ENCODE assay signal across 32 cellular contexts in genomic region chr1:165508291-165508690, GRCh38. TPM values are rescaled to one million over a fixed set of nuclear protein-coding genes. Genes with fewer than 3 reads are reported as not detected.
"Had no signal": no experiment of that assay in that cellular context is flagged by ENCODE, and none has a peak within 500 bp of the region (broad histone marks: within the 10 kb centered on the region; RNA-seq: fewer than 3 reads in every experiment).

No MANE protein-coding gene starts in this region.

- H3K4me1 ChIP-seq: breast epithelium, left lung, sigmoid colon, transverse colon had no signal

- DNase-seq: activated CD4-positive, alpha-beta T cell treated with anti-CD3 and anti-CD28 coated beads for 1 hour; activated CD4-positive, alpha-beta T cell treated with anti-CD3 and anti-CD28 coated beads, Interleukin-2, amount 50 U/mL, for 1 hour; activated naive CD4-positive, alpha-beta T cell treated with Interleukin-2 at 50 U/mL for 16 hours; activated naive CD8-positive, alpha-beta T cell treated with anti-CD3 and anti-CD28 coated beads, Interleukin-2, amount 10 ng/mL, durations not matched to agents 7 days and 5 days; activated T-cell treated with anti-CD3 and anti-CD28 coated beads, Interleukin-2, amount 50 U/mL, for 4 hours; amniotic stem cell; effector memory CD4-positive, alpha-beta T cell; foreskin melanocyte; glutamatergic neuron; immature natural killer cell; kidney glomerular epithelial cell; left lung; naive thymus-derived CD4-positive, alpha-beta T cell; occipital lobe; retina; sigmoid colon; stimulated activated CD4-positive, alpha-beta T cell treated with anti-CD3 and anti-CD28 coated beads, Interleukin-15, amount 100 ng/mL, for 24 hours; transverse colon had no signal

- H3K27me3 ChIP-seq: breast epithelium, hepatocyte, left lung, sigmoid colon, transverse colon had no signal

- H3K27ac Mint-ChIP-seq: activated naive CD8-positive, alpha-beta T cell treated with anti-CD3 and anti-CD28 coated beads, Interleukin-2, amount 10 ng/mL, durations not matched to agents 7 days and 5 days; activated T-helper 2 cell treated with anti-CD3 and anti-CD28 coated beads, Interferon-gamma antibody, Interleukin-2, Interleukin-4, amounts not matched to agents 10 μg/mL and 5 μg/mL and 100 μg/mL, durations not matched to agents 14 hours and 24 hours and 36 hours; immature natural killer cell; naive thymus-derived CD4-positive, alpha-beta T cell; stimulated activated memory B cell treated with anti-CD40 and anti-IgM and Interleukin-4, amounts not matched to agents 10 μg/mL and 1 μg/mL and 100 μg/mL, for 72 hours had no signal

- ATAC-seq: activated T-cell treated with anti-CD3 and anti-CD28 coated beads, Interleukin-2, amount 50 U/mL, for 4 hours; left lung; naive thymus-derived CD4-positive, alpha-beta T cell; stimulated activated memory B cell treated with anti-CD40 and anti-IgM and Interleukin-4, amounts not matched to agents 10 μg/mL and 1 μg/mL and 100 μg/mL, for 72 hours had no signal

- H3K4me3 ChIP-seq: breast epithelium, hepatocyte, left lung, lung, sigmoid colon, smooth muscle cell, transverse colon had no signal

- H3K36me3 ChIP-seq: breast epithelium, left lung, sigmoid colon, transverse colon had no signal

- H3K27ac ChIP-seq: breast epithelium, hepatocyte, left lung, sigmoid colon, transverse colon, VCaP had no signal

- H3K4me3 Mint-ChIP-seq: activated naive CD8-positive, alpha-beta T cell treated with anti-CD3 and anti-CD28 coated beads, Interleukin-2, amount 10 ng/mL, durations not matched to agents 7 days and 5 days; activated T-cell treated with anti-CD3 and anti-CD28 coated beads, Interleukin-2, amount 50 U/mL, for 4 hours; central memory CD8-positive, alpha-beta T cell; immature natural killer cell; naive thymus-derived CD4-positive, alpha-beta T cell; neural crest cell; stimulated activated memory B cell treated with anti-CD40 and anti-IgM and Interleukin-4, amounts not matched to agents 10 μg/mL and 1 μg/mL and 100 μg/mL, for 72 hours had no signal

- H3K79me2 ChIP-seq: hepatocyte had no signal

- H2AFZ ChIP-seq: hepatocyte had no signal

- H3K4me1 Mint-ChIP-seq: activated naive CD8-positive, alpha-beta T cell treated with anti-CD3 and anti-CD28 coated beads, Interleukin-2, amount 10 ng/mL, durations not matched to agents 7 days and 5 days; central memory CD8-positive, alpha-beta T cell; immature natural killer cell; naive thymus-derived CD4-positive, alpha-beta T cell; stimulated activated memory B cell treated with anti-CD40 and anti-IgM and Interleukin-4, amounts not matched to agents 10 μg/mL and 1 μg/mL and 100 μg/mL, for 72 hours had no signal

- H3K27me3 Mint-ChIP-seq: stimulated activated memory B cell treated with anti-CD40 and anti-IgM and Interleukin-4, amounts not matched to agents 10 μg/mL and 1 μg/mL and 100 μg/mL, for 72 hours had no signal

- H3K4me2 ChIP-seq: hepatocyte, smooth muscle cell had no signal

- H3K36me3 Mint-ChIP-seq: activated naive CD8-positive, alpha-beta T cell treated with anti-CD3 and anti-CD28 coated beads, Interleukin-2, amount 10 ng/mL, durations not matched to agents 7 days and 5 days; immature natural killer cell; naive thymus-derived CD4-positive, alpha-beta T cell; stimulated activated memory B cell treated with anti-CD40 and anti-IgM and Interleukin-4, amounts not matched to agents 10 μg/mL and 1 μg/mL and 100 μg/mL, for 72 hours had no signal

- H3K9me3 Mint-ChIP-seq: activated naive CD8-positive, alpha-beta T cell treated with anti-CD3 and anti-CD28 coated beads, Interleukin-2, amount 10 ng/mL, durations not matched to agents 7 days and 5 days; activated T-cell treated with anti-CD3 and anti-CD28 coated beads, Interleukin-2, amount 50 U/mL, for 4 hours; activated T-helper 2 cell treated with anti-CD3 and anti-CD28 coated beads, Interferon-gamma antibody, Interleukin-2, Interleukin-4, amounts not matched to agents 10 μg/mL and 5 μg/mL and 100 μg/mL, durations not matched to agents 14 hours and 24 hours and 36 hours; central memory CD8-positive, alpha-beta T cell; immature natural killer cell; stimulated activated memory B cell treated with anti-CD40 and anti-IgM and Interleukin-4, amounts not matched to agents 10 μg/mL and 1 μg/mL and 100 μg/mL, for 72 hours had no signal

- H3K9me3 ChIP-seq: breast epithelium, sigmoid colon, transverse colon had no signal

RNA-seq across cellular contexts. Expression of gene LRRC52, which starts 35.5 kb away (rescaled TPM):
- total RNA-seq: activated naive CD8-positive, alpha-beta T cell treated with anti-CD3 and anti-CD28 coated beads, Interleukin-2, amount 10 ng/mL, durations not matched to agents 7 days and 5 days; activated T-cell treated with anti-CD3 and anti-CD28 coated beads, Interleukin-2, amount 50 U/mL, for 4 hours; activated T-helper 2 cell treated with anti-CD3 and anti-CD28 coated beads, Interferon-gamma antibody, Interleukin-2, Interleukin-4, amounts not matched to agents 10 μg/mL and 5 μg/mL and 100 μg/mL, durations not matched to agents 14 hours and 24 hours and 36 hours; breast epithelium; dermis microvascular lymphatic vessel endothelial cell; hepatocyte; left lung; lung; mesenteric fat pad; naive thymus-derived CD4-positive, alpha-beta T cell; neural crest cell; occipital lobe; posterior vena cava; sigmoid colon; smooth muscle cell; temporal lobe; transverse colon had no signal
- polyA plus RNA-seq: esophagus; hepatocyte; immature natural killer cell; naive thymus-derived CD4-positive, alpha-beta T cell; sigmoid colon; smooth muscle cell had no signal
